11 cellular contexts compared by ENCODE assay signal in the genomic region with DNA sequence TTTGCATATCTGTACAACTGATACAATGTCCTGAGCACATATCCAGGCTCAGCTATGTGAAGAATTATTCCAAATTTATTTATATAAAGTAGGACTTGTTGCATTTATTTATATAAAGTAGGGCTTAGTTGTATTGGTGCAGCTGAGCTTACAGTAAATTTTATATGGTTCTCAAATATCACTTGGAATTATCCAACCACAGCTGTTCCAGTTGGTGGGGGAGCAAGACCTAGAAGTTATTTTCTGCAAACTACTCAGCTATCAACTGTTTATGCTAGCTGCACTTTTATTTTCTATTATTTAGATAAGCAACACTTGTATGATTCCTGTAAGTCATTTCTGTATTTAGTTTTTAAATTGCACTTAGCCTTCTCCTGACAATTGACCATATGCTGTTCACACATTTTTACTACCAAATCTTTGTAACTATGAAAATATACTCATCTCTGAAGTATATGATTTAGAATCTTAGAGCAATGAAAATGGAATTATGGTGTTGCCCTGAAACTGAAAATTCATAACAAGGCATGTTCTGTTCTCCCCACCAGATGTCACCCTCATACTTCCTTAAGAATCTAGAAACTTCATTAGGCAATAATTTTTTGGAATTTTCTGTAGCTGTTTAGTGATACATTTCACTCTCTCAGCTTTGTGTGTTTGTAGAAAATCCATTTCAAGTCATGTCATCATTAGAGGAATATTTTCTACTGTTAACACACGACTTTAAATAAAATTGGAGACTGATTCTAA.
DNase-seq lines count a peak whose midpoint lies in the region; ATAC-seq and TF ChIP-seq lines count a peak whose summit lies in the region.
"Had no signal": no experiment of that assay in that cellular context is flagged by ENCODE, and none has a peak within 500 bp of the region (broad histone marks: within the 10 kb centered on the region; RNA-seq: fewer than 3 reads in every experiment).

No MANE protein-coding gene starts in this region.

- H3K27ac ChIP-seq in mesenchymal stem cell (ENCODE audit: low read length, poor library complexity, severe bottlenecking) = no peak overlapping the region
- H3K27ac ChIP-seq: adrenal gland, psoas muscle had no signal

- no peak overlapping the region for H4K91ac ChIP-seq in mesenchymal stem cell (ENCODE audit: low read length)

- H4K20me1 ChIP-seq in Loucy (ENCODE audit: insufficient read depth, low read length, poor library complexity, severe bottlenecking) = no peaks in the 10 kb centered on the region

- DNase-seq in Daoy (ENCODE audit: low read depth) (peak; percentile 8), amniotic stem cell (lab: John Stamatoyannopoulos, UW) (peak; percentile 30), mesenchymal stem cell (peak; percentile 34), sciatic nerve (ENCODE audit: low spot score) (no peak)
- no peak for DNase-seq in activated CD4-positive, alpha-beta memory T cell treated with anti-CD3 and anti-CD28 coated beads for 36 hours
- DNase-seq: adrenal gland, NCI-H526 treated with DMSO at 0.1 percent for 48 hours, psoas muscle had no signal

- H3K4me1 Mint-ChIP-seq in activated CD4-positive, alpha-beta memory T cell treated with anti-CD3 and anti-CD28 coated beads for 36 hours (ENCODE audit: low read depth) = no peaks in the 10 kb centered on the region

- H4K8ac ChIP-seq in mesenchymal stem cell (ENCODE audit: low read length) = no peak overlapping the region

- no peak overlapping the region for H2BK5ac ChIP-seq in mesenchymal stem cell (ENCODE audit: low read depth, low read length, poor library complexity, severe bottlenecking)

- H3K27me3 Mint-ChIP-seq in activated CD4-positive, alpha-beta memory T cell treated with anti-CD3 and anti-CD28 coated beads for 36 hours = peaks cover 1% of the 10 kb centered on the region

- POLR2A ChIA-PET in activated CD4-positive, alpha-beta memory T cell treated with anti-CD3 and anti-CD28 coated beads for 36 hours (lab: Charles Lee) = no interaction called here

- CTCF ChIA-PET in activated CD4-positive, alpha-beta memory T cell treated with anti-CD3 and anti-CD28 coated beads for 36 hours (lab: Charles Lee) = no interaction called here

- H3K9me2 ChIP-seq in Loucy (replicated peaks; ENCODE audit: low read depth, low read length) = no peaks in the 10 kb centered on the region

- no peak overlapping the region for H3K4ac ChIP-seq in mesenchymal stem cell (ENCODE audit: low read depth in 1 of 2, low read length in 2 of 2)

- no peaks in the 10 kb centered on the region for H3K79me2 ChIP-seq in Loucy (ENCODE audit: insufficient read depth, low read length)

- no peak overlapping the region for H2AK5ac ChIP-seq in mesenchymal stem cell (ENCODE audit: low read length, severe bottlenecking)

- H3K27ac Mint-ChIP-seq in activated CD4-positive, alpha-beta memory T cell treated with anti-CD3 and anti-CD28 coated beads for 36 hours = no peak overlapping the region

- peaks cover 2% of the 10 kb centered on the region for H3K9me3 Mint-ChIP-seq in activated CD4-positive, alpha-beta memory T cell treated with anti-CD3 and anti-CD28 coated beads for 36 hours

- ATAC-seq in HG02759 (IDR thresholded peaks at IDR 0.05; ENCODE audit: unreplicated experiment) = no peak
- ATAC-seq in sciatic nerve = no peak
- no peak for ATAC-seq in GM18502 (IDR thresholded peaks at IDR 0.05; ENCODE audit: poor library complexity, unreplicated experiment)
- ATAC-seq: psoas muscle had no signal

- H3K27me3 ChIP-seq in Loucy (ENCODE audit: insufficient read depth, low read length, poor library complexity, severe bottlenecking) (no peaks in the 10 kb centered on the region), mesenchymal stem cell (ENCODE audit: control insufficient read depth in 1 of 2, insufficient read depth in 1 of 2, low read length in 2 of 2) (no peaks in the 10 kb centered on the region)
- H3K27me3 ChIP-seq: adrenal gland had no signal

- no peak overlapping the region for H3K14ac ChIP-seq in mesenchymal stem cell (ENCODE audit: low read length in 2 of 2)

- H2BK12ac ChIP-seq in mesenchymal stem cell (ENCODE audit: low read length in 2 of 2) = no peak overlapping the region

- no peak overlapping the region for H2AFZ ChIP-seq in Loucy (ENCODE audit: low read length)
- no peak overlapping the region for H2AFZ ChIP-seq in mesenchymal stem cell (ENCODE audit: low read depth, low read length)

- H2BK120ac ChIP-seq in mesenchymal stem cell (ENCODE audit: low read depth, low read length) = no peak overlapping the region

- H3K4me3 ChIP-seq in Loucy (ENCODE audit: low read length, poor library complexity, severe bottlenecking) (no peak overlapping the region), mesenchymal stem cell (ENCODE audit: insufficient read depth in 1 of 2, low read depth in 1 of 2, low read length in 2 of 2) (no peak overlapping the region)
- H3K4me3 ChIP-seq: adrenal gland, psoas muscle had no signal

- TF ChIP-seq CTCF in Loucy (conservative IDR thresholded peaks at IDR 0.05; ENCODE audit: low read length) = peak; percentile 75

- no peak overlapping the region for H2BK15ac ChIP-seq in mesenchymal stem cell (ENCODE audit: low read depth, poor library complexity, severe bottlenecking)

- H3K9me3 ChIP-seq in Loucy (ENCODE audit: insufficient read depth, low read depth, low read length) (no peaks in the 10 kb centered on the region), mesenchymal stem cell (ENCODE audit: control insufficient read depth, low read length) (no peaks in the 10 kb centered on the region)
- H3K9me3 ChIP-seq: adrenal gland, psoas muscle had no signal

- intact Hi-C loops in activated CD4-positive, alpha-beta memory T cell treated with anti-CD3 and anti-CD28 coated beads for 36 hours (cut with micrococcal nuclease) = no loop called here
- intact Hi-C loops in sciatic nerve (cut with DNase I) = no loop called here

- no peak overlapping the region for H3K9ac ChIP-seq in Loucy (ENCODE audit: low read depth, low read length, poor library complexity, severe bottlenecking)
- no peak overlapping the region for H3K9ac ChIP-seq in mesenchymal stem cell (ENCODE audit: low read length)

- no peaks in the 10 kb centered on the region for H3F3A ChIP-seq in Loucy (ENCODE audit: low read depth)

- H3K36me3 Mint-ChIP-seq in activated CD4-positive, alpha-beta memory T cell treated with anti-CD3 and anti-CD28 coated beads for 36 hours = no peaks in the 10 kb centered on the region

- H3K4me1 ChIP-seq in Loucy (ENCODE audit: insufficient read depth, low read length, poor library complexity, severe bottlenecking) (no peaks in the 10 kb centered on the region), mesenchymal stem cell (ENCODE audit: control insufficient read depth, insufficient read depth, low read depth, low read length) (no peaks in the 10 kb centered on the region)
- H3K4me1 ChIP-seq: adrenal gland, psoas muscle had no signal

- H3K79me1 ChIP-seq in mesenchymal stem cell (replicated peaks; ENCODE audit: low read length, poor library complexity, severe bottlenecking) = no peaks in the 10 kb centered on the region

- no peak overlapping the region for H3K23ac ChIP-seq in mesenchymal stem cell (ENCODE audit: low read length in 2 of 2)

- H3K4me2 ChIP-seq in Loucy (ENCODE audit: low read depth, low read length, poor library complexity, severe bottlenecking) (no peak overlapping the region), mesenchymal stem cell (ENCODE audit: low read length, poor library complexity, severe bottlenecking) (no peak overlapping the region)

- 0% methylated on average over 1 of the region's 1 CpG for WGBS in mesenchymal stem cell

- H3K4me3 Mint-ChIP-seq in activated CD4-positive, alpha-beta memory T cell treated with anti-CD3 and anti-CD28 coated beads for 36 hours = no peak overlapping the region

- H3K36me3 ChIP-seq in Loucy (ENCODE audit: insufficient read depth, low read length) = no peaks in the 10 kb centered on the region
- no peaks in the 10 kb centered on the region for H3K36me3 ChIP-seq in mesenchymal stem cell (ENCODE audit: control insufficient read depth in 1 of 2, insufficient read depth in 2 of 2, low read depth in 1 of 2, low read length in 2 of 2)
- H3K36me3 ChIP-seq: adrenal gland had no signal

- H3K18ac ChIP-seq in mesenchymal stem cell (ENCODE audit: low read depth in 1 of 2, low read length in 2 of 2) = no peak overlapping the region

Comparison
In these comparisons a context has a peak if more than half of its experiments do, and no peak if none do; other contexts are left out.
1. DNase-seq: peak in Daoy (single experiment), amniotic stem cell (single experiment) and mesenchymal stem cell (single experiment); none in activated CD4-positive, alpha-beta memory T cell treated with anti-CD3 and anti-CD28 coated beads for 36 hours (single experiment) and sciatic nerve (single experiment).